ENCODE assay signal across 1 cellular context in genomic region chr2:112542123-112542973, GRCh38.
TF ChIP-seq lines count a peak whose summit lies in the region.

TSS of gene POLR1B (plus strand) at chr2:112542465. CDS start at chr2:112542495, 30 bp downstream.

TF ChIP-seq in WTC11, 78 proteins besides CTCF, POLR2A, EP300 and RAD21 (continued from another document):
- TF ChIP-seq HMGXB4 (CRISPR knock-in tag; IDR thresholded peaks at IDR 0.05) (peak; percentile 85), EMX1 (CRISPR knock-in tag; IDR thresholded peaks at IDR 0.05) (no peak), NR1H2 (CRISPR knock-in tag; IDR thresholded peaks at IDR 0.05) (0 out of 2 replicates have a peak, but pooled peaks have one; percentile 51), ELF4 (CRISPR knock-in tag; IDR thresholded peaks at IDR 0.05; ENCODE audit: low read depth) (peak; percentile 49; the same call in 1 of the 2 replicates), ZNF425 (CRISPR knock-in tag; conservative IDR thresholded peaks at IDR 0.05) (no peak), TCF7 (CRISPR knock-in tag; IDR thresholded peaks at IDR 0.05; ENCODE audit: low read depth) (no peak; the same call in 1 of the 2 replicates), GRHL2 (CRISPR knock-in tag; IDR thresholded peaks at IDR 0.05; ENCODE audit: insufficient replicate concordance, severe bottlenecking) (no peak), GABPB1 (CRISPR knock-in tag; IDR thresholded peaks at IDR 0.05) (peak; percentile 92), NFYB (CRISPR knock-in tag; conservative IDR thresholded peaks at IDR 0.05; ENCODE audit: low read depth) (no peak), ZNF232 (CRISPR knock-in tag; IDR thresholded peaks at IDR 0.05) (peak; percentile 89; the same call in 1 of the 2 replicates), MYBL2 (CRISPR knock-in tag; IDR thresholded peaks at IDR 0.05) (no peak; the same call in 1 of the 2 replicates), ZNF396 (CRISPR knock-in tag; IDR thresholded peaks at IDR 0.05; ENCODE audit: borderline replicate concordance) (no peak), JUN (CRISPR knock-in tag; IDR thresholded peaks at IDR 0.05) (peak; percentile 94; the same call in 1 of the 2 replicates), ZNF671 (CRISPR knock-in tag; IDR thresholded peaks at IDR 0.05) (no peak), STAT6 (CRISPR knock-in tag; conservative IDR thresholded peaks at IDR 0.05; ENCODE audit: low read depth) (no peak), ZNF317 (CRISPR knock-in tag; IDR thresholded peaks at IDR 0.05; ENCODE audit: borderline replicate concordance, low read depth) (0 out of 2 replicates have a peak, but pooled peaks have one; percentile 13), NFE2L1 (CRISPR knock-in tag; IDR thresholded peaks at IDR 0.05) (no peak; the same call in 1 of the 2 replicates), AR (CRISPR knock-in tag; IDR thresholded peaks at IDR 0.05) (no peak), ZBTB43 (CRISPR knock-in tag; IDR thresholded peaks at IDR 0.05) (no peak; the same call in 1 of the 2 replicates), ZNF263 (CRISPR knock-in tag; IDR thresholded peaks at IDR 0.05; ENCODE audit: low read depth) (no peak), JAZF1 (CRISPR knock-in tag; IDR thresholded peaks at IDR 0.05) (no peak), NR3C1 (CRISPR knock-in tag; conservative IDR thresholded peaks at IDR 0.05; ENCODE audit: low read depth) (no peak), FOXK1 (CRISPR knock-in tag; IDR thresholded peaks at IDR 0.05) (peak; percentile 84), ERG (CRISPR knock-in tag; IDR thresholded peaks at IDR 0.05) (no peak), AFF4 (CRISPR knock-in tag; IDR thresholded peaks at IDR 0.05; ENCODE audit: borderline replicate concordance) (no peak), HMGA2 (CRISPR knock-in tag; IDR thresholded peaks at IDR 0.05) (no peak)
